In the genomic region with DNA sequence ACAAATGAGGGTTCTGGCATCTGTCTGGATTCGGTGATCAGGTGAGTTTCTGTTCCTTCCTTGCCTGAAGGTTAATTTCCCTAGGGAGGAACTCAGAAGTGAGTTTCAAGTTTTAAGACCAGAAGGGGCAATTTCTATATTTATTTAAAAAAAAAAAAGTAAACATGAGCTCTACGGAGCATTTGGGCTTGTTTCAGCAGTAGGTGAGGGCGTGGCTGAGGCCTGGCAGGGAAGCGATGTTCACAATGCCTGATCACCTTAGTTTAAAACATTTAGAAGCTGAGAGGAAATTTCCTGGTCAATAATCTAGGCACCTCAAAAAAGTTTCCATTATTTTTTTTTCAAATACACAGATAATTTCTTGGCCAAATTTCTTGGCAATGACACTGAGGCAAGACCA, we compare ENCODE assay signal across 21 cellular contexts.
DNase-seq lines count a peak whose midpoint lies in the region; ATAC-seq and TF ChIP-seq lines count a peak whose summit lies in the region.
"Had no signal": no experiment of that assay in that cellular context is flagged by ENCODE, and none has a peak within 500 bp of the region (broad histone marks: within the 10 kb centered on the region; RNA-seq: fewer than 3 reads in every experiment).

No MANE protein-coding gene starts in this region.

- no peaks in the 10 kb centered on the region for H4K20me1 ChIP-seq in OCI-LY3 (ENCODE audit: insufficient read depth, low read length)
- H4K20me1 ChIP-seq: BLaER1 treated with 17β-estradiol and CSF1 and Interleukin-3, amounts not matched to agents 10 nM and 100 nM had no signal

- H3K9me3 Mint-ChIP-seq in type B pancreatic cell: peaks cover 5% of the 10 kb centered on the region

- WGBS in body of pancreas, 2 donors: 65% methylated on average over 4 of the region's 4 CpGs

- H3K4me2 ChIP-seq in OCI-LY3 (ENCODE audit: low read length): peak overlapping the region; percentile 12; the same call in 1 of the 2 replicates
- H3K4me2 ChIP-seq: A549; BLaER1 treated with 17β-estradiol and CSF1 and Interleukin-3, amounts not matched to agents 10 nM and 100 nM; GM23338 had no signal

- H3K27me3 ChIP-seq in OCI-LY3 (ENCODE audit: low read depth, low read length) (no peaks in the 10 kb centered on the region), colonic mucosa (no peaks in the 10 kb centered on the region), body of pancreas (no peaks in the 10 kb centered on the region)
- H3K27me3 ChIP-seq: BE2C; BLaER1 treated with 17β-estradiol and CSF1 and Interleukin-3, amounts not matched to agents 10 nM and 100 nM had no signal

- H3K9me3 ChIP-seq in OCI-LY3 (ENCODE audit: insufficient read depth, low read length) (no peaks in the 10 kb centered on the region), colonic mucosa (no peaks in the 10 kb centered on the region), mucosa of descending colon (no peaks in the 10 kb centered on the region), body of pancreas (no peaks in the 10 kb centered on the region)
- H3K9me3 ChIP-seq: A549; BE2C; BLaER1 treated with 17β-estradiol and CSF1 and Interleukin-3, amounts not matched to agents 10 nM and 100 nM had no signal

- no peaks in the 10 kb centered on the region for H3K4me1 Mint-ChIP-seq in type B pancreatic cell (ENCODE audit: unreplicated experiment)
- H3K4me1 Mint-ChIP-seq: CD4-positive, alpha-beta memory T cell; GM23338; H9 had no signal

- H3K27ac Mint-ChIP-seq in type B pancreatic cell: peak overlapping the region; percentile 3
- H3K27ac Mint-ChIP-seq: CD4-positive, alpha-beta memory T cell; GM23338; H9 had no signal

- no peak overlapping the region for H2AFZ ChIP-seq in OCI-LY3 (ENCODE audit: low read depth, low read length)
- H2AFZ ChIP-seq: GM23338 had no signal

- H3K27ac ChIP-seq in OCI-LY3 (ENCODE audit: low read length) (no peak overlapping the region), colonic mucosa (no peak overlapping the region), body of pancreas (no peak overlapping the region)
- H3K27ac ChIP-seq: A549; BLaER1 treated with 17β-estradiol and CSF1 and Interleukin-3, amounts not matched to agents 10 nM and 100 nM had no signal

- no peak for TF ChIP-seq CTCF in OCI-LY3 (IDR thresholded peaks at IDR 0.05; ENCODE audit: low read depth, low read length)
- no peak for TF ChIP-seq CTCF in colonic mucosa (IDR thresholded peaks at IDR 0.05)
- TF ChIP-seq CTCF in mucosa of descending colon (IDR thresholded peaks at IDR 0.05): no peak
- no peak for TF ChIP-seq CTCF in type B pancreatic cell (conservative IDR thresholded peaks at IDR 0.05)
- TF ChIP-seq CTCF in body of pancreas (IDR thresholded peaks at IDR 0.05): no peak

- no peak overlapping the region for H3K9ac ChIP-seq in OCI-LY3 (ENCODE audit: low read length)
- no peak overlapping the region for H3K9ac ChIP-seq in colonic mucosa (ENCODE audit: low read depth in 2 of 2, low read length in 2 of 2)
- H3K9ac ChIP-seq: BLaER1 treated with 17β-estradiol and CSF1 and Interleukin-3, amounts not matched to agents 10 nM and 100 nM had no signal

- H3K4me1 ChIP-seq in OCI-LY3 (ENCODE audit: low read length): peaks cover 8% of the 10 kb centered on the region
- no peaks in the 10 kb centered on the region for H3K4me1 ChIP-seq in colonic mucosa
- peaks cover 4% of the 10 kb centered on the region for H3K4me1 ChIP-seq in mucosa of descending colon (ENCODE audit: low read depth)
- no peaks in the 10 kb centered on the region for H3K4me1 ChIP-seq in body of pancreas
- H3K4me1 ChIP-seq: A549; BE2C; BLaER1 treated with 17β-estradiol and CSF1 and Interleukin-3, amounts not matched to agents 10 nM and 100 nM had no signal

- TF ChIP-seq POLR2A in body of pancreas (IDR thresholded peaks at IDR 0.05): no peak

- no peaks in the 10 kb centered on the region for H3K36me3 Mint-ChIP-seq in type B pancreatic cell
- H3K36me3 Mint-ChIP-seq: CD4-positive, alpha-beta memory T cell had no signal

- no peaks in the 10 kb centered on the region for H3K79me2 ChIP-seq in OCI-LY3 (ENCODE audit: low read length)

- DNase-seq in colonic mucosa: peak; percentile 37
- peak in 2 of 3 donors; percentile 42 to 44 for DNase-seq in mucosa of descending colon
- no peak for DNase-seq in type B pancreatic cell (ENCODE audit: extremely low spot score, unreplicated experiment)
- DNase-seq in NCI-H446 (lab: John Stamatoyannopoulos, UW): no peak
- DNase-seq in NCI-H748 treated with DMSO at 0.1 percent for 48 hours (lab: John Stamatoyannopoulos, UW): no peak
- no peak for DNase-seq in body of pancreas
- DNase-seq: 8988T; ACHN; AML-193; BE2C; Calu3; CD4-positive, alpha-beta memory T cell; DMS53; DMS79 treated with DMSO at 0.1 percent for 48 hours; GF-D8; H9 had no signal

- no peak overlapping the region for H3K4me3 Mint-ChIP-seq in type B pancreatic cell
- H3K4me3 Mint-ChIP-seq: CD4-positive, alpha-beta memory T cell; GM23338; H9 had no signal

- H3K27me3 Mint-ChIP-seq in type B pancreatic cell: no peaks in the 10 kb centered on the region
- H3K27me3 Mint-ChIP-seq: CD4-positive, alpha-beta memory T cell had no signal

- H3K4me3 ChIP-seq in OCI-LY3 (ENCODE audit: low read length) (no peak overlapping the region), colonic mucosa (no peak overlapping the region), mucosa of descending colon (no peak overlapping the region), body of pancreas (no peak overlapping the region)
- H3K4me3 ChIP-seq: A549; BLaER1 treated with 17β-estradiol and CSF1 and Interleukin-3, amounts not matched to agents 10 nM and 100 nM; GM23338 had no signal

- intact Hi-C loops in colonic mucosa (cut with DNase I) (no loop called here), mucosa of descending colon (cut with DNase I, micrococcal nuclease) (no loop called here), body of pancreas (cut with DNase I) (no loop called here)

- ATAC-seq in mucosa of descending colon: peak; percentile 62
- ATAC-seq in body of pancreas: no peak
- ATAC-seq: A549, GM23338, HCT116 had no signal

- H3K36me3 ChIP-seq in OCI-LY3 (replicated peaks; ENCODE audit: low read depth, low read length): no peaks in the 10 kb centered on the region
- H3K36me3 ChIP-seq in colonic mucosa: no peaks in the 10 kb centered on the region
- H3K36me3 ChIP-seq in mucosa of descending colon (ENCODE audit: low read depth): no peaks in the 10 kb centered on the region
- no peaks in the 10 kb centered on the region for H3K36me3 ChIP-seq in body of pancreas (replicated peaks in 1 of 2; ENCODE audit: insufficient read depth in 1 of 2, low read depth in 2 of 2)
- H3K36me3 ChIP-seq: BE2C; BLaER1 treated with 17β-estradiol and CSF1 and Interleukin-3, amounts not matched to agents 10 nM and 100 nM had no signal

Comparison
In these comparisons a context has a peak if more than half of its experiments do, and no peak if none do; other contexts are left out.
1. DNase-seq: peak in colonic mucosa (single experiment) and mucosa of descending colon (2 of 3); none in type B pancreatic cell (single experiment), NCI-H446 (0 of 2), NCI-H748 treated with DMSO at 0.1 percent for 48 hours (single experiment) and body of pancreas (0 of 4).